Comparison of ENCODE assay signal across 12 cellular contexts in genomic region chr19:4713384-4713951, GRCh38. TPM values are rescaled to one million over a fixed set of nuclear protein-coding genes. Genes with fewer than 3 reads are reported as not detected.
DNase-seq lines count a peak whose midpoint lies in the region; ATAC-seq, FAIRE-seq and TF ChIP-seq lines count a peak whose summit lies in the region.
"Had no signal": no experiment of that assay in that cellular context is flagged by ENCODE, and none has a peak within 500 bp of the region (broad histone marks: within the 10 kb centered on the region; RNA-seq: fewer than 3 reads in every experiment).

No MANE protein-coding gene starts in this region.

- CTCF ChIA-PET in A549 (lab: Yijun Ruan, JAX), result interaction anchor here (0.8 to 1.6 kb wide), 5 partner anchors 8 to 121 kb away, joined by 3 to 6 read pairs (median 3); partner anchors contain the start of gene FEM1A
- CTCF ChIA-PET in PC-9 (lab: Charles Lee), result no interaction called here

- H3K9me3 Mint-ChIP-seq in stimulated activated naive B cell treated with anti-CD40 and anti-IgM and Interleukin-4, amounts not matched to agents 10 μg/mL and 1 μg/mL and 100 μg/mL, for 72 hours, result no peaks in the 10 kb centered on the region
- H3K9me3 Mint-ChIP-seq in H9 (no peaks in the 10 kb centered on the region), type B pancreatic cell (no peaks in the 10 kb centered on the region)
- H3K9me3 Mint-ChIP-seq: central memory CD8-positive, alpha-beta T cell had no signal

- no peaks in the 10 kb centered on the region for H3K79me1 ChIP-seq in H9 (ENCODE audit: insufficient read depth, low read depth, low read length, poor library complexity, severe bottlenecking)

- TF ChIP-seq CTCF in A549 (IDR thresholded peaks at IDR 0.05) (no peak), PC-9 (conservative IDR thresholded peaks at IDR 0.05) (no peak), esophagus squamous epithelium (IDR thresholded peaks at IDR 0.05) (peak in 2 of 6 experiments; percentile 4 to 5), H9 (conservative IDR thresholded peaks at IDR 0.05) (no peak), type B pancreatic cell (conservative IDR thresholded peaks at IDR 0.05) (no peak)

- DNase-seq in A549 (ENCODE audit: low read depth in 1 of 2, low spot score in 1 of 2) (peak; percentile 92 to 94), PC-9 (peak; percentile 81 to 94), esophagus squamous epithelium (lab: John Stamatoyannopoulos, UW) (no peak), NCI-H524 (lab: John Stamatoyannopoulos, UW) (no peak), H9 (no peak), type B pancreatic cell (ENCODE audit: extremely low spot score, unreplicated experiment) (no peak)
- no peak for DNase-seq in stimulated activated naive B cell treated with anti-CD40 and anti-IgM and Interleukin-4, amounts not matched to agents 10 μg/mL and 1 μg/mL and 100 μg/mL, for 72 hours
- DNase-seq: Karpas-422 had no signal

- peak overlapping the region; percentile 76 for H3K4me2 ChIP-seq in A549
- peak overlapping the region; percentile 53 for H3K4me2 ChIP-seq in PC-9
- no peak overlapping the region for H3K4me2 ChIP-seq in H9 (ENCODE audit: insufficient read depth, insufficient read length, low read length)

- no peak overlapping the region for H3K56ac ChIP-seq in H9 (ENCODE audit: insufficient read length, low read depth, low read length)

- no peak overlapping the region for H3K18ac ChIP-seq in H9 (ENCODE audit: insufficient read length, low read depth, low read length)

- no peaks in the 10 kb centered on the region for H3K27me3 ChIP-seq in PC-9 (ENCODE audit: insufficient read depth, low read depth)
- H3K27me3 ChIP-seq in esophagus squamous epithelium, result no peaks in the 10 kb centered on the region
- H3K27me3 ChIP-seq in mucosa of stomach (ENCODE audit: control insufficient read depth, insufficient read depth, low read length), result no peaks in the 10 kb centered on the region
- H3K27me3 ChIP-seq in H9 (ENCODE audit: insufficient read depth, low read length), result no peaks in the 10 kb centered on the region

- POLR2A ChIA-PET in A549 (lab: Yijun Ruan, JAX) (interaction anchor here (0.6 to 1.2 kb wide), 5 partner anchors 10 to 46 kb away, joined by 3 to 7 read pairs (median 4); partner anchors contain the start of gene DPP9), PC-9 (lab: Charles Lee; ENCODE audit: unreplicated experiment) (interaction anchor here (0.5 kb wide), 2 partner anchors 143 to 178 kb away, joined by 3 to 7 read pairs; partner anchors contain the start of gene PLIN5)

- H4K20me1 ChIP-seq in PC-9 (ENCODE audit: insufficient read depth) (no peaks in the 10 kb centered on the region), H9 (ENCODE audit: control insufficient read depth, insufficient read depth, insufficient read length) (no peaks in the 10 kb centered on the region)

- no peak overlapping the region for H3K4me3 Mint-ChIP-seq in stimulated activated naive B cell treated with anti-CD40 and anti-IgM and Interleukin-4, amounts not matched to agents 10 μg/mL and 1 μg/mL and 100 μg/mL, for 72 hours
- H3K4me3 Mint-ChIP-seq in H9 (no peak overlapping the region), type B pancreatic cell (no peak overlapping the region)
- H3K4me3 Mint-ChIP-seq: B cell; central memory CD8-positive, alpha-beta T cell had no signal

- H3F3A ChIP-seq in PC-9 (ENCODE audit: insufficient read depth, low read depth), result peaks cover 14% of the 10 kb centered on the region; the same call in 1 of the 2 replicates

- H4K5ac ChIP-seq in H9 (ENCODE audit: insufficient read length, low read depth, low read length), result no peak overlapping the region

- H3K27ac Mint-ChIP-seq in stimulated activated naive B cell treated with anti-CD40 and anti-IgM and Interleukin-4, amounts not matched to agents 10 μg/mL and 1 μg/mL and 100 μg/mL, for 72 hours, result no peak overlapping the region
- H3K27ac Mint-ChIP-seq in H9 (no peak overlapping the region), type B pancreatic cell (no peak overlapping the region)
- H3K27ac Mint-ChIP-seq: B cell, progenitor cell of endocrine pancreas had no signal

- intact Hi-C loops in PC-9 (cut with micrococcal nuclease; ENCODE audit: unreplicated experiment) (loop anchor here (1.0 to 10.0 kb wide), 3 partner anchors 10 to 201 kb away; partner anchors contain the start of gene DPP9), esophagus squamous epithelium (cut with DNase I) (no loop called here)

- H2BK20ac ChIP-seq in H9 (ENCODE audit: low read depth, low read length, poor library complexity, severe bottlenecking), result no peak overlapping the region

- no peaks in the 10 kb centered on the region for H3K9me2 ChIP-seq in PC-9 (ENCODE audit: insufficient read depth)

- no peak overlapping the region for H2BK120ac ChIP-seq in H9 (ENCODE audit: low read depth, low read length, poor library complexity, severe bottlenecking)

- peak overlapping the region; percentile 9 for H3K9ac ChIP-seq in mucosa of stomach (ENCODE audit: low read length)
- no peak overlapping the region for H3K9ac ChIP-seq in H9 (ENCODE audit: extremely low read depth, insufficient read length, low read length)

- FAIRE-seq in A549 (lab: Jason Lieb, UNC), result no peak

- TF ChIP-seq POLR2A in A549 (IDR thresholded peaks at IDR 0.05; ENCODE audit: low read length), result peak; percentile 22; the same call in 1 of the 2 replicates
- peak in 1 of 4 donors; percentile 30 for TF ChIP-seq POLR2A in esophagus squamous epithelium (IDR thresholded peaks at IDR 0.05)

- H4K91ac ChIP-seq in H9 (ENCODE audit: insufficient read length, low read depth, low read length), result no peak overlapping the region

- H2AK5ac ChIP-seq in H9 (ENCODE audit: insufficient read length, low read length), result no peak overlapping the region

- no peak overlapping the region for H2AFZ ChIP-seq in PC-9
- no peak overlapping the region for H2AFZ ChIP-seq in H9 (ENCODE audit: low read length)

- 6% methylated on average over 14 of the region's 32 CpGs for WGBS in A549 (ENCODE audit: missing lambda C conversion rate)
- WGBS in esophagus squamous epithelium, 2 donors, result 32% methylated on average over 4 of the region's 32 CpGs; no CpG with 5 or more reads in 1 of the 2 donors
- WGBS in H9 (ENCODE audit: extremely low coverage, insufficient read length, low lambda C conversion rate), result no CpG with 5 or more reads among the region's 32 CpGs

- BruUV-seq in PC-9 (replicated peaks; lab: Mats Ljungman, UMichigan), result no TSS peak

- H3K27ac ChIP-seq in A549, result peak overlapping the region; percentile 86 to 92
- H3K27ac ChIP-seq in PC-9, result peak overlapping the region; percentile 32; the same call in 1 of the 2 replicates
- peak overlapping the region; percentile 78 to 91 (median 81) for H3K27ac ChIP-seq in esophagus squamous epithelium
- H3K27ac ChIP-seq in H9 (ENCODE audit: insufficient read length, low read depth, low read length), result no peak overlapping the region

- H3K23me2 ChIP-seq in H9 (ENCODE audit: insufficient read length, low read depth, low read length, poor library complexity, severe bottlenecking), result no peaks in the 10 kb centered on the region

- H4K8ac ChIP-seq in H9 (replicated peaks; ENCODE audit: insufficient read length, low read depth, low read length), result no peak overlapping the region

- H3K4me1 ChIP-seq in A549, result peaks cover 55% of the 10 kb centered on the region
- H3K4me1 ChIP-seq in PC-9 (replicated peaks; ENCODE audit: insufficient read depth), result peaks cover 16% of the 10 kb centered on the region
- peaks cover 16 to 54% (median 21%) of the 10 kb centered on the region in 3 donors for H3K4me1 ChIP-seq in esophagus squamous epithelium
- H3K4me1 ChIP-seq in mucosa of stomach (ENCODE audit: control insufficient read depth, insufficient read depth, low read length), result peaks cover 51% of the 10 kb centered on the region
- H3K4me1 ChIP-seq in H9 (ENCODE audit: insufficient read depth, low read length), result no peaks in the 10 kb centered on the region

- peaks cover 45 to 79% of the 10 kb centered on the region in 2 donors for H3K36me3 Mint-ChIP-seq in stimulated activated naive B cell treated with anti-CD40 and anti-IgM and Interleukin-4, amounts not matched to agents 10 μg/mL and 1 μg/mL and 100 μg/mL, for 72 hours
- H3K36me3 Mint-ChIP-seq in H9 (ENCODE audit: insufficient read depth in 1 of 3, low read depth in 3 of 3) (peaks cover 27 to 78% (median 78%) of the 10 kb centered on the region in 3 experiments; a peak in 6 of 7 replicates), type B pancreatic cell (peaks cover 12% of the 10 kb centered on the region)

- no peak overlapping the region for H3K4ac ChIP-seq in H9 (ENCODE audit: low read depth, low read length)

- H3K79me2 ChIP-seq in PC-9 (ENCODE audit: low read depth) (no peaks in the 10 kb centered on the region), H9 (ENCODE audit: insufficient read depth, low read length) (no peaks in the 10 kb centered on the region)

- TF ChIP-seq RAD21 in A549 (conservative IDR thresholded peaks at IDR 0.05 in 1 of 2, IDR thresholded peaks at IDR 0.05 in 1 of 2), result peak in 1 of 2 experiments; percentile 11; a peak in 1 of 5 replicates

- H3K4me3 ChIP-seq in A549, result peak overlapping the region; percentile 18; the same call in 1 of the 3 replicates
- no peak overlapping the region for H3K4me3 ChIP-seq in PC-9
- H3K4me3 ChIP-seq in esophagus squamous epithelium, result peak overlapping the region in 3 of 4 donors; percentile 10 to 49 (median 19)
- no peak overlapping the region for H3K4me3 ChIP-seq in mucosa of stomach (ENCODE audit: low read length)

- no peaks in the 10 kb centered on the region for H3K27me3 Mint-ChIP-seq in stimulated activated naive B cell treated with anti-CD40 and anti-IgM and Interleukin-4, amounts not matched to agents 10 μg/mL and 1 μg/mL and 100 μg/mL, for 72 hours
- H3K27me3 Mint-ChIP-seq in H9 (ENCODE audit: low read depth), result no peaks in the 10 kb centered on the region
- no peaks in the 10 kb centered on the region for H3K27me3 Mint-ChIP-seq in type B pancreatic cell
- H3K27me3 Mint-ChIP-seq: B cell; central memory CD8-positive, alpha-beta T cell; progenitor cell of endocrine pancreas had no signal

- H2BK5ac ChIP-seq in H9 (ENCODE audit: insufficient read length, low read length), result no peak overlapping the region

- H3K9me3 ChIP-seq in A549, result no peaks in the 10 kb centered on the region
- no peaks in the 10 kb centered on the region for H3K9me3 ChIP-seq in PC-9 (ENCODE audit: insufficient read depth, low read depth)
- H3K9me3 ChIP-seq in esophagus squamous epithelium, result no peaks in the 10 kb centered on the region
- no peaks in the 10 kb centered on the region for H3K9me3 ChIP-seq in mucosa of stomach (ENCODE audit: control insufficient read depth, low read length)
- no peaks in the 10 kb centered on the region for H3K9me3 ChIP-seq in H9 (ENCODE audit: control insufficient read depth, low read depth, low read length)

- no peak overlapping the region for H3K23ac ChIP-seq in H9 (ENCODE audit: insufficient read length, low read depth, low read length)

- no peaks in the 10 kb centered on the region for H3K36me3 ChIP-seq in PC-9 (ENCODE audit: low read depth)
- H3K36me3 ChIP-seq in esophagus squamous epithelium, result peaks cover 26 to 96% (median 49%) of the 10 kb centered on the region in 3 donors
- no peaks in the 10 kb centered on the region for H3K36me3 ChIP-seq in mucosa of stomach (ENCODE audit: control insufficient read depth, insufficient read depth, low read length)

- TF ChIP-seq EP300 in A549 (IDR thresholded peaks at IDR 0.05), result no peak

- H3K14ac ChIP-seq in H9 (ENCODE audit: insufficient read depth, low read length), result no peak overlapping the region

- peak; percentile 82 to 89 for ATAC-seq in A549
- no peak for ATAC-seq in stimulated activated naive B cell treated with anti-CD40 and anti-IgM and Interleukin-4, amounts not matched to agents 10 μg/mL and 1 μg/mL and 100 μg/mL, for 72 hours (replicated peaks)

- H2BK15ac ChIP-seq in H9 (ENCODE audit: low read depth, low read length), result no peak overlapping the region

- no peak overlapping the region for H2BK12ac ChIP-seq in H9 (ENCODE audit: insufficient read length, low read depth, low read length)

- no peak overlapping the region for H3T11ph ChIP-seq in H9 (ENCODE audit: low read length)

- H3K4me1 Mint-ChIP-seq in stimulated activated naive B cell treated with anti-CD40 and anti-IgM and Interleukin-4, amounts not matched to agents 10 μg/mL and 1 μg/mL and 100 μg/mL, for 72 hours, result peaks cover 16 to 18% of the 10 kb centered on the region in 2 donors
- H3K4me1 Mint-ChIP-seq in H9 (no peaks in the 10 kb centered on the region), type B pancreatic cell (ENCODE audit: unreplicated experiment) (peaks cover 5% of the 10 kb centered on the region)
- H3K4me1 Mint-ChIP-seq: B cell had no signal

RNA-seq across cellular contexts. Expression of gene DPP9, which starts 10.2 kb away (rescaled TPM):
- polyA plus RNA-seq in A549 (2011; rRNA removed) (10.1 and 16.3 TPM in 2 replicates), A549 (2017; fragmentation: RNase III; extraction: RNeasy Plus Mini Kit Qiagen cat#74134 plus additional on column Dnase treatment) (52.8 to 65.9 TPM (median 53.5 TPM) in 3 replicates)
- 25.3 and 40.1 TPM in 2 replicates for polyA plus RNA-seq in A549 (2012; cell fraction: cytosol; rRNA removed)
- 59.4 and 64.0 TPM in 2 replicates for polyA plus RNA-seq in A549 (2012; cell fraction: nucleus; rRNA removed)
- polyA minus RNA-seq in A549 (2011; rRNA and poly(A)+ RNA removed), result 19.5 and 23.4 TPM in 2 replicates
- total RNA-seq in PC-9 (2021) (83.3 and 85.3 TPM in 2 replicates), esophagus squamous epithelium (10 to 100 TPM; 32.8 to 51.5 (median 47.7) TPM), H9 (2021) (43.3 and 46.4 TPM in 2 replicates), type B pancreatic cell (ENCODE audit: low replicate concordance) (42.9 and 47.8 TPM in 2 replicates)

RNA-seq across cellular contexts. Expression of gene MYDGF, which starts 43.3 kb away (rescaled TPM):
- polyA plus RNA-seq in A549 (2011; rRNA removed) (62.1 and 63.3 TPM in 2 replicates), A549 (2017; fragmentation: RNase III; extraction: RNeasy Plus Mini Kit Qiagen cat#74134 plus additional on column Dnase treatment) (101 to 107 TPM (median 104 TPM) in 3 replicates)
- 191 and 198 TPM in 2 replicates for polyA plus RNA-seq in A549 (2012; cell fraction: cytosol; rRNA removed)
- polyA plus RNA-seq in A549 (2012; cell fraction: nucleus; rRNA removed), result 105 and 146 TPM in 2 replicates
- 26.6 and 34.4 TPM in 2 replicates for polyA minus RNA-seq in A549 (2011; rRNA and poly(A)+ RNA removed)
- total RNA-seq in PC-9 (2021) (60.1 and 76.3 TPM in 2 replicates), esophagus squamous epithelium (10 to 100 TPM; 33.2 to 52.5 (median 41.5) TPM), H9 (2021) (43.4 and 47.0 TPM in 2 replicates), type B pancreatic cell (ENCODE audit: low replicate concordance) (57.5 and 63.7 TPM in 2 replicates)

Comparison
In these comparisons a context has a peak if more than half of its experiments do, and no peak if none do; other contexts are left out.
1. ATAC-seq: peak in A549 (2 of 2); none in stimulated activated naive B cell treated with anti-CD40 and anti-IgM and Interleukin-4, amounts not matched to agents 10 μg/mL and 1 μg/mL and 100 μg/mL, for 72 hours (0 of 2).
2. DNase-seq: peak in A549 (2 of 2) and PC-9 (2 of 2); none in esophagus squamous epithelium (single experiment), stimulated activated naive B cell treated with anti-CD40 and anti-IgM and Interleukin-4, amounts not matched to agents 10 μg/mL and 1 μg/mL and 100 μg/mL, for 72 hours (single experiment), NCI-H524 (0 of 2), H9 (single experiment) and type B pancreatic cell (single experiment).
3. H3K4me3 ChIP-seq: peak in A549 (single experiment) and esophagus squamous epithelium (3 of 4); none in PC-9 (single experiment) and mucosa of stomach (single experiment).